In genomic region chr11:108121274-108122155, GRCh38 we compare ENCODE assay signal across 8 cellular contexts. TPM values are rescaled to one million over a fixed set of nuclear protein-coding genes. Genes with fewer than 3 reads are reported as not detected.
DNase-seq lines count a peak whose midpoint lies in the region; FAIRE-seq and TF ChIP-seq lines count a peak whose summit lies in the region.

Gene ACAT1, plus strand, starts transcription at chr11:108121567. Its CDS starts 40 bp downstream, at chr11:108121607.

- WGBS in stomach, 5 donors, result 0 to 1% (median 0%) methylated on average over 42 to 73 of the region's 73 CpGs

- H3K27me3 ChIP-seq in Loucy (ENCODE audit: insufficient read depth, low read length, poor library complexity, severe bottlenecking) (no peaks in the 10 kb centered on the region), stomach (no peaks in the 10 kb centered on the region)

- peak within 1 kb of the TSS; percentile 96 for H2AFZ ChIP-seq in Loucy (ENCODE audit: low read length)

- H3K9me3 Mint-ChIP-seq in nephron progenitor cell, result peaks cover 3% of the 10 kb centered on the region

- peak within 1 kb of the TSS; percentile 83 for H3K4me2 ChIP-seq in Loucy (ENCODE audit: low read depth, low read length, poor library complexity, severe bottlenecking)

- TF ChIP-seq CTCF in Loucy (conservative IDR thresholded peaks at IDR 0.05; ENCODE audit: low read length), result no peak
- TF ChIP-seq CTCF in fibroblast of the aortic adventitia (IDR thresholded peaks at IDR 0.05; ENCODE audit: insufficient read depth, low read length), result peak; percentile 36
- TF ChIP-seq CTCF in nephron progenitor cell (IDR thresholded peaks at IDR 0.05), result no peak
- peak in 5 of 7 experiments; percentile 19 to 65 (median 29) for TF ChIP-seq CTCF in stomach (IDR thresholded peaks at IDR 0.05)

- peaks cover 20% of the 10 kb centered on the region for H3K4me1 Mint-ChIP-seq in nephron progenitor cell

- H3K36me3 Mint-ChIP-seq in nephron progenitor cell (ENCODE audit: low read depth), result peaks cover 13% of the 10 kb centered on the region

- no peak within 1 kb of the TSS for H3K27ac Mint-ChIP-seq in nephron progenitor cell

- no peak for TF ChIP-seq EP300 in stomach (IDR thresholded peaks at IDR 0.05)

- H3K4me3 Mint-ChIP-seq in nephron progenitor cell, result peak within 1 kb of the TSS; percentile 92

- H3K4me3 ChIP-seq in Loucy (ENCODE audit: low read length, poor library complexity, severe bottlenecking) (peak within 1 kb of the TSS; percentile 92), fibroblast of the aortic adventitia (ENCODE audit: low read depth, low read length) (peak within 1 kb of the TSS; percentile 84), stomach (peak within 1 kb of the TSS; percentile 70 to 89 (median 81))

- H3K27me3 Mint-ChIP-seq in nephron progenitor cell (ENCODE audit: low read depth, poor library complexity), result peaks cover 10% of the 10 kb centered on the region

- no peaks in the 10 kb centered on the region for H3K36me3 ChIP-seq in ES-I3 (ENCODE audit: insufficient read depth, low read length)
- no peaks in the 10 kb centered on the region for H3K36me3 ChIP-seq in Loucy (ENCODE audit: insufficient read depth, low read length)
- H3K36me3 ChIP-seq in stomach, result peaks cover 0 to 7% (median 2%) of the 10 kb centered on the region in 4 donors

- H3K9ac ChIP-seq in ES-I3 (ENCODE audit: low read depth, low read length), result peak within 1 kb of the TSS; percentile 95
- peak within 1 kb of the TSS; percentile 79 for H3K9ac ChIP-seq in Loucy (ENCODE audit: low read depth, low read length, poor library complexity, severe bottlenecking)

- no peaks in the 10 kb centered on the region for H3F3A ChIP-seq in Loucy (ENCODE audit: low read depth)

- no peaks in the 10 kb centered on the region for H3K9me3 ChIP-seq in ES-I3 (ENCODE audit: control insufficient read depth, insufficient read depth, low read length)
- no peaks in the 10 kb centered on the region for H3K9me3 ChIP-seq in Loucy (ENCODE audit: insufficient read depth, low read depth, low read length)
- no peaks in the 10 kb centered on the region for H3K9me3 ChIP-seq in stomach

- peak; percentile 33 for FAIRE-seq in H54 (lab: Jason Lieb, UNC)

- TF ChIP-seq POLR2A in H54 (IDR thresholded peaks at IDR 0.05; ENCODE audit: low read depth, low read length), result peak; percentile 64
- TF ChIP-seq POLR2A in Raji (IDR thresholded peaks at IDR 0.05; ENCODE audit: insufficient read depth, low read depth, low read length), result peak; percentile 85
- TF ChIP-seq POLR2A in stomach (IDR thresholded peaks at IDR 0.05), result peak in 2 of 4 donors; percentile 65 to 79

- DNase-seq in H54 (ENCODE audit: insufficient read length, low spot score) (peak; percentile 77), fibroblast of the aortic adventitia (ENCODE audit: low read depth) (peak; percentile 86), nephron progenitor cell (peak; percentile 96), stomach (peak; percentile 99)
- peak; percentile 94 for DNase-seq in activated effector memory CD4-positive, alpha-beta T cell treated with Interleukin-2 at 50 U/mL for 16 hours

- no peaks in the 10 kb centered on the region for H3K9me2 ChIP-seq in Loucy (replicated peaks; ENCODE audit: low read depth, low read length)

- H3K79me2 ChIP-seq in Loucy (ENCODE audit: insufficient read depth, low read length), result peaks cover 19% of the 10 kb centered on the region

- H3K4me1 ChIP-seq in ES-I3 (ENCODE audit: insufficient read depth, low read length) (0 out of 2 replicates have a peak, but pooled peaks cover 3% of the 10 kb centered on the region), Loucy (ENCODE audit: insufficient read depth, low read length, poor library complexity, severe bottlenecking) (peaks cover 25% of the 10 kb centered on the region), stomach (peaks cover 21 to 43% (median 41%) of the 10 kb centered on the region in 4 donors)

- no peaks in the 10 kb centered on the region for H4K20me1 ChIP-seq in Loucy (ENCODE audit: insufficient read depth, low read length, poor library complexity, severe bottlenecking)

- intact Hi-C loops in stomach (cut with DNase I; ENCODE audit: low total_unique reads), result no loop called here

- peak within 1 kb of the TSS; percentile 91 to 97 (median 93) for H3K27ac ChIP-seq in stomach

RNA-seq across cellular contexts. Expression of gene ACAT1, which starts in this region (rescaled TPM):
- 81.7 and 85.9 TPM in 2 replicates for total RNA-seq in fibroblast of the aortic adventitia (ENCODE audit: low replicate concordance)
- total RNA-seq in stomach, result 100 to 1,000 TPM in 2 of 5 donors, 10 to 100 TPM in 3; 24.1 to 162 (median 69.0) TPM
- polyA plus RNA-seq in stomach, result 10 to 100 TPM; 80.7 to 95.2 (median 81.0) TPM

Comparison
In these comparisons a context has a peak if more than half of its experiments do, and no peak if none do; other contexts are left out.
1. Peak in every context shown above with its lines: DNase-seq, H3K4me3 ChIP-seq and H3K27ac ChIP-seq.
2. CTCF ChIP-seq: peak in fibroblast of the aortic adventitia (single experiment) and stomach (5 of 7); none in Loucy (single experiment) and nephron progenitor cell (single experiment).